Comparison of ENCODE assay signal across 17 cellular contexts in the genomic region with DNA sequence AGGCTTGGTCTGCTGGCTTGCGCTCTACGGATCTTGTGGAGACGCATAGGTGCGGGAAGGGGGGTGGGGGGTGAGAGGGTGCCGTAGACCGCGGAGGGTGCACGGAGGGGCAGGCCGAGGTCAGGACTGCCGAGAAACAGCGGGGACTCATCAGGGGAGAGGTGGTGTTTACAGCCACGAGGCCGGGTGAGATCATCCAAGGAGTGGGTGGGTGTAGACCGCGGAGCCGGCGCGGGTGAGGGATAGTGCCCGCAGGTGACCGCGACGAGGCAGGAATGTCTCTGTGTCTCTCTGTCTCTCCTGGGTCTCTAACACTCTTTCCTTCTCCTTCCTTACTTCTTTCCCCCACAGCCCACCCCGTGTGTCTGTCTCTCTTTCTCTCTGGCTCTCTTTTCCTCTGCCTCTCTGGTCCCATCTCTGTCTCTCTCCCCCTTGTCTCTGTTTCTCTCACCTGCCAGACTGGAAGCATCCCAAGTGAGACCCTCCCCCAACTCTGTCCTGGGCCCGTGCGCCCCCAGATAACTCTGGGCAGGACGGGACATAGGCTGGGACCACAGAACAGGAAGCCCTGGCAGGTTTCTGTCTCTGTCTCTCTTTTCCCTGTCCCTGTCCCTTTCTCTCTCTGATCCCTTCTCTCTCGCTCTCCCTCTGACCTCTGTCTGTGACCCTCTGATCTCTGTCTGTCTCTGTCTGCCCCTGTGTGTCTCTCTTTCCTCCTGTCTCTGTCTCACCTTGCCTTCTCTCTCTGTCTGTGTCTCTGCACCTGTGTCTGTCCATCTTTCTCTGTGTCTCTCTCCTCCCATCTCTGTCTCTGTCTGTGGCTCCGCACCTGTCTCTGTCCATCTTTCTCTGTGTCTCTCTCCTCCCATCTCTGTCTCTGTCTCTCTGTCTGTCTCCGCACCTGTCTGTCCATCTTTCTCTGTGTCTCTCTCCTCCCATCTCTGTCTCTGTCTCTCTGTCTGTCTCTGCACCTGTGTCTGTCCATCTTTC. TPM values are rescaled to one million over a fixed set of nuclear protein-coding genes. Genes with fewer than 3 reads are reported as not detected.
DNase-seq lines count a peak whose midpoint lies in the region; ATAC-seq, FAIRE-seq and TF ChIP-seq lines count a peak whose summit lies in the region.
"Had no signal": no experiment of that assay in that cellular context is flagged by ENCODE, and none has a peak within 500 bp of the region (broad histone marks: within the 10 kb centered on the region; RNA-seq: fewer than 3 reads in every experiment).

No MANE protein-coding gene starts in this region.

- no peak overlapping the region for H3K23ac ChIP-seq in mesenchymal stem cell (ENCODE audit: low read length in 2 of 2)

- no peak for FAIRE-seq in A549 (lab: Jason Lieb, UNC)
- FAIRE-seq in GM12891 (lab: Jason Lieb, UNC), result peak; percentile 33
- FAIRE-seq: small intestine had no signal

- no peak overlapping the region for H3K4ac ChIP-seq in mesenchymal stem cell (ENCODE audit: low read depth in 1 of 2, low read length in 2 of 2)

- H3K27me3 ChIP-seq in mesenchymal stem cell (ENCODE audit: control insufficient read depth in 1 of 2, insufficient read depth in 1 of 2, low read length in 2 of 2), result peaks cover 0 to 74% of the 10 kb centered on the region in 2 experiments
- H3K27me3 ChIP-seq: body of pancreas had no signal

- DNase-seq in A549 (ENCODE audit: low read depth in 1 of 2, low spot score in 1 of 2), result no peak
- DNase-seq in GM12891 (ENCODE audit: insufficient read length, low spot score), result no peak
- peak; percentile 56 to 69 for DNase-seq in activated T-cell treated with anti-CD3 and anti-CD28 coated beads, Interleukin-2, amount 50 U/mL, for 48 hours
- DNase-seq in mesenchymal stem cell, result no peak
- DNase-seq in HPDE6-E6E7 (ENCODE audit: extremely low spot score), result no peak
- no peak for DNase-seq in LoVo (ENCODE audit: low spot score)
- DNase-seq: body of pancreas, DMS79 treated with DMSO at 0.1 percent for 48 hours, dorsolateral prefrontal cortex, NCI-H1105 treated with DMSO at 0.1 percent for 48 hours, NCI-H226, occipital lobe, small intestine had no signal

- H4K91ac ChIP-seq in mesenchymal stem cell (ENCODE audit: low read length), result peak overlapping the region; percentile 20

- H3K4me1 ChIP-seq in A549 (peaks cover 10% of the 10 kb centered on the region; the same call in 1 of the 3 replicates), mesenchymal stem cell (ENCODE audit: control insufficient read depth, insufficient read depth, low read depth, low read length) (no peaks in the 10 kb centered on the region)

- CTCF ChIA-PET in A549 (lab: Yijun Ruan, JAX), result interaction anchor here (2.2 to 5.9 kb wide), 2 partner anchors 8 to 17 kb away, joined by 6 to 56 read pairs; no protein-coding TSS in a partner anchor

- H3K4me3 ChIP-seq in A549, result 0 out of 3 replicates have a peak overlapping the region, but pooled peaks have one; percentile 14
- no peak overlapping the region for H3K4me3 ChIP-seq in mesenchymal stem cell (ENCODE audit: insufficient read depth in 1 of 2, low read depth in 1 of 2, low read length in 2 of 2)
- H3K4me3 ChIP-seq: body of pancreas, dorsolateral prefrontal cortex had no signal

- ATAC-seq in A549, result peak; percentile 10 to 39; a peak in 5 of 6 replicates
- ATAC-seq in HG02840 (IDR thresholded peaks at IDR 0.05; ENCODE audit: low FRiP score, unreplicated experiment), result no peak
- ATAC-seq in GM19023 (IDR thresholded peaks at IDR 0.05; ENCODE audit: unreplicated experiment), result no peak
- ATAC-seq: body of pancreas had no signal

- 12% methylated on average over 23 of the region's 29 CpGs for WGBS in A549 (ENCODE audit: missing lambda C conversion rate)
- WGBS in mesenchymal stem cell, result 24% methylated on average over 24 of the region's 29 CpGs

- no peak overlapping the region for H4K8ac ChIP-seq in mesenchymal stem cell (ENCODE audit: low read length)

- no peak for TF ChIP-seq EP300 in A549 (IDR thresholded peaks at IDR 0.05)

- no peak overlapping the region for H3K18ac ChIP-seq in mesenchymal stem cell (ENCODE audit: low read depth in 1 of 2, low read length in 2 of 2)

- H2BK12ac ChIP-seq in mesenchymal stem cell (ENCODE audit: low read length in 2 of 2), result no peak overlapping the region

- H3K9ac ChIP-seq in mesenchymal stem cell (ENCODE audit: low read length), result no peak overlapping the region

- H3K4me2 ChIP-seq in A549 (peak overlapping the region; percentile 60), mesenchymal stem cell (ENCODE audit: low read length, poor library complexity, severe bottlenecking) (no peak overlapping the region)

- no peak overlapping the region for H2BK5ac ChIP-seq in mesenchymal stem cell (ENCODE audit: low read depth, low read length, poor library complexity, severe bottlenecking)

- no peaks in the 10 kb centered on the region for H3K79me1 ChIP-seq in mesenchymal stem cell (replicated peaks; ENCODE audit: low read length, poor library complexity, severe bottlenecking)

- no peak for TF ChIP-seq RAD21 in A549 (conservative IDR thresholded peaks at IDR 0.05 in 1 of 2, IDR thresholded peaks at IDR 0.05 in 1 of 2)

- POLR2A ChIA-PET in A549 (lab: Yijun Ruan, JAX), result no interaction called here

- H3K36me3 ChIP-seq in mesenchymal stem cell (ENCODE audit: control insufficient read depth in 1 of 2, insufficient read depth in 2 of 2, low read depth in 1 of 2, low read length in 2 of 2), result no peaks in the 10 kb centered on the region

- H2BK15ac ChIP-seq in mesenchymal stem cell (ENCODE audit: low read depth, poor library complexity, severe bottlenecking), result no peak overlapping the region

- H2AFZ ChIP-seq in mesenchymal stem cell (ENCODE audit: low read depth, low read length), result no peak overlapping the region

- H3K27ac ChIP-seq in A549, result no peak overlapping the region
- no peak overlapping the region for H3K27ac ChIP-seq in mesenchymal stem cell (ENCODE audit: low read length, poor library complexity, severe bottlenecking)
- H3K27ac ChIP-seq: body of pancreas, dorsolateral prefrontal cortex had no signal

- H3K9me3 ChIP-seq in A549, result no peaks in the 10 kb centered on the region
- H3K9me3 ChIP-seq in mesenchymal stem cell (ENCODE audit: control insufficient read depth, low read length), result no peaks in the 10 kb centered on the region
- H3K9me3 ChIP-seq: body of pancreas had no signal

- no peak overlapping the region for H2BK120ac ChIP-seq in mesenchymal stem cell (ENCODE audit: low read depth, low read length)

- TF ChIP-seq POLR2A in A549 (IDR thresholded peaks at IDR 0.05; ENCODE audit: low read length), result no peak
- TF ChIP-seq POLR2A in GM12891 (IDR thresholded peaks at IDR 0.05; ENCODE audit: low read depth, low read length), result no peak

- no peak for TF ChIP-seq CTCF in A549 (IDR thresholded peaks at IDR 0.05)

- no peak overlapping the region for H2AK5ac ChIP-seq in mesenchymal stem cell (ENCODE audit: low read length, severe bottlenecking)

- no peak overlapping the region for H3K14ac ChIP-seq in mesenchymal stem cell (ENCODE audit: low read length in 2 of 2)

TF ChIP-seq in A549, 52 proteins besides CTCF, POLR2A, EP300 and RAD21 (continues in another document):
- TF ChIP-seq CHD4 (IDR thresholded peaks at IDR 0.05; ENCODE audit: borderline replicate concordance), result no peak

TF ChIP-seq in GM12891, 5 proteins besides CTCF, POLR2A, EP300 and RAD21 (continues in another document):
- TF ChIP-seq POLR2AphosphoS5 (IDR thresholded peaks at IDR 0.05; ENCODE audit: low read depth, low read length), result no peak

RNA-seq across cellular contexts. Expression of gene KLK4, which starts 1.8 kb away (rescaled TPM):
- polyA plus RNA-seq in A549 (2011; rRNA removed) (not detected in 2 replicates), A549 (2017; fragmentation: RNase III; extraction: RNeasy Plus Mini Kit Qiagen cat#74134 plus additional on column Dnase treatment) (not detected in 3 replicates)
- polyA plus RNA-seq in A549 (2012; cell fraction: cytosol; rRNA removed), result not detected in 2 replicates
- 0.23 TPM in 1 of 2 replicates, not detected in the other for polyA plus RNA-seq in A549 (2012; cell fraction: nucleus; rRNA removed)
- not detected in 2 replicates for polyA minus RNA-seq in A549 (2011; rRNA and poly(A)+ RNA removed)
- polyA plus RNA-seq in GM12891 (2012; ENCODE audit: low read depth, missing spikeins), result 0.17 TPM
- polyA plus RNA-seq in mesenchymal stem cell (2013, experiment 1 of 2), result not detected
- not detected for polyA plus RNA-seq in mesenchymal stem cell (2013, experiment 2 of 2)
- polyA plus RNA-seq: BJ, small intestine, urinary bladder had no signal

RNA-seq across cellular contexts. Expression of gene KLK2, which starts 39.8 kb away (rescaled TPM):
- polyA plus RNA-seq in A549 (2011; rRNA removed) (0.42 and 0.49 TPM in 2 replicates), A549 (2017; fragmentation: RNase III; extraction: RNeasy Plus Mini Kit Qiagen cat#74134 plus additional on column Dnase treatment) (0.14 to 0.36 TPM (median 0.21 TPM) in 3 replicates)
- 0.08 and 0.22 TPM in 2 replicates for polyA plus RNA-seq in A549 (2012; cell fraction: cytosol; rRNA removed)
- 0.62 and 1.2 TPM in 2 replicates for polyA plus RNA-seq in A549 (2012; cell fraction: nucleus; rRNA removed)
- 0.92 and 1.2 TPM in 2 replicates for polyA minus RNA-seq in A549 (2011; rRNA and poly(A)+ RNA removed)
- 8.7 TPM for polyA plus RNA-seq in GM12891 (2012; ENCODE audit: low read depth, missing spikeins)
- not detected for polyA plus RNA-seq in mesenchymal stem cell (2013, experiment 1 of 2)
- not detected for polyA plus RNA-seq in mesenchymal stem cell (2013, experiment 2 of 2)
- polyA plus RNA-seq: BJ, urinary bladder had no signal

RNA-seq across cellular contexts. Expression of gene KLK5, which starts 39.8 kb away (rescaled TPM):
- polyA plus RNA-seq in A549 (2011; rRNA removed) (not detected in 2 replicates), A549 (2017; fragmentation: RNase III; extraction: RNeasy Plus Mini Kit Qiagen cat#74134 plus additional on column Dnase treatment) (not detected in 3 replicates)
- 0.04 TPM in 1 of 2 replicates, not detected in the other for polyA plus RNA-seq in A549 (2012; cell fraction: cytosol; rRNA removed)
- polyA plus RNA-seq in A549 (2012; cell fraction: nucleus; rRNA removed), result not detected in 2 replicates
- polyA minus RNA-seq in A549 (2011; rRNA and poly(A)+ RNA removed), result not detected in 2 replicates
- polyA plus RNA-seq in GM12891 (2012; ENCODE audit: low read depth, missing spikeins), result not detected
- polyA plus RNA-seq in mesenchymal stem cell (2013, experiment 1 of 2), result not detected
- polyA plus RNA-seq in mesenchymal stem cell (2013, experiment 2 of 2), result not detected
- polyA plus RNA-seq: BJ, urinary bladder had no signal

RNA-seq across cellular contexts. Expression of gene KLK6, which starts 56.4 kb away (rescaled TPM):
- 0.13 TPM in 2 replicates for polyA plus RNA-seq in A549 (2011; rRNA removed)
- 0.05 TPM in 1 of 2 replicates, not detected in the other for polyA plus RNA-seq in A549 (2012; cell fraction: cytosol; rRNA removed)
- 0.04 TPM in 1 of 2 replicates, not detected in the other for polyA plus RNA-seq in A549 (2012; cell fraction: nucleus; rRNA removed)
- polyA plus RNA-seq in A549 (2017; fragmentation: RNase III; extraction: RNeasy Plus Mini Kit Qiagen cat#74134 plus additional on column Dnase treatment), result not detected in 3 replicates
- polyA minus RNA-seq in A549 (2011; rRNA and poly(A)+ RNA removed), result not detected in 2 replicates
- polyA plus RNA-seq in GM12891 (2012; ENCODE audit: low read depth, missing spikeins), result not detected
- polyA plus RNA-seq in mesenchymal stem cell (2013, experiment 1 of 2), result not detected
- polyA plus RNA-seq in mesenchymal stem cell (2013, experiment 2 of 2), result not detected
- polyA plus RNA-seq: BJ, urinary bladder had no signal

RNA-seq across cellular contexts. Expression of gene KLK3, which starts 58.3 kb away (rescaled TPM):
- polyA plus RNA-seq in A549 (2011; rRNA removed), result not detected in 2 replicates
- polyA plus RNA-seq in A549 (2012; cell fraction: cytosol; rRNA removed), result not detected in 2 replicates
- not detected in 2 replicates for polyA plus RNA-seq in A549 (2012; cell fraction: nucleus; rRNA removed)
- not detected in 3 replicates for polyA plus RNA-seq in A549 (2017; fragmentation: RNase III; extraction: RNeasy Plus Mini Kit Qiagen cat#74134 plus additional on column Dnase treatment)
- not detected in 2 replicates for polyA minus RNA-seq in A549 (2011; rRNA and poly(A)+ RNA removed)
- polyA plus RNA-seq in GM12891 (2012; ENCODE audit: low read depth, missing spikeins), result not detected
- not detected for polyA plus RNA-seq in mesenchymal stem cell (2013, experiment 1 of 2)
- polyA plus RNA-seq in mesenchymal stem cell (2013, experiment 2 of 2), result not detected
- polyA plus RNA-seq: BJ, urinary bladder had no signal

Comparison
In these comparisons a context has a peak if more than half of its experiments do, and no peak if none do; other contexts are left out.
1. ATAC-seq: peak in A549 (2 of 2); none in HG02840 (single experiment) and GM19023 (single experiment).
2. DNase-seq: peak in activated T-cell treated with anti-CD3 and anti-CD28 coated beads, Interleukin-2, amount 50 U/mL, for 48 hours (2 of 2); none in A549 (0 of 2), GM12891 (single experiment), mesenchymal stem cell (single experiment), HPDE6-E6E7 (single experiment) and LoVo (single experiment).